In genomic region chr14:55626131-55626530, GRCh38 we compare ENCODE assay signal across 20 cellular contexts.
"Had no signal": no experiment of that assay in that cellular context is flagged by ENCODE, and none has a peak within 500 bp of the region (broad histone marks: within the 10 kb centered on the region; RNA-seq: fewer than 3 reads in every experiment).

No MANE protein-coding gene starts in this region.

- DNase-seq: activated CD4-positive, alpha-beta T cell treated with anti-CD3 and anti-CD28 coated beads for 1 hour; activated CD4-positive, alpha-beta T cell treated with anti-CD3 and anti-CD28 coated beads, Interleukin-2, amount 50 U/mL, for 4 hours; activated effector memory CD4-positive, alpha-beta T cell treated with anti-CD3 and anti-CD28 coated beads, Interleukin-2, amount 50 U/mL, for 16 hours; activated T-cell treated with anti-CD3 and anti-CD28 coated beads, Interleukin-2, amount 50 U/mL, for 1 hour; anterior cingulate cortex; hippocampal formation; left lung; mesendoderm; occipital lobe; sigmoid colon; SK-N-SH; stimulated activated CD4-positive, alpha-beta T cell treated with anti-CD3 and anti-CD28 coated beads, Interleukin-1b, Interleukin-23, amount 100 ng/mL, for 48 hours; stimulated activated naive CD4-positive, alpha-beta T cell; T-helper 1 cell; T1000; tibial artery had no signal

- H3K27ac ChIP-seq: left lung, prostate gland, sigmoid colon had no signal

- H3K9me3 Mint-ChIP-seq: natural killer cell treated with Interleukin-12 subunit alpha and Interleukin-12 subunit beta and Interleukin-15 and Interleukin-18, amount 100 ng/mL, for 72 hours had no signal

- H3K9me3 ChIP-seq: left lung, prostate gland, sigmoid colon, SK-N-SH, tibial artery had no signal

- H3K27me3 ChIP-seq: left lung, sigmoid colon, tibial artery had no signal

- H3K4me3 Mint-ChIP-seq: activated naive CD8-positive, alpha-beta T cell; natural killer cell treated with Interleukin-12 subunit alpha and Interleukin-12 subunit beta and Interleukin-15 and Interleukin-18, amount 100 ng/mL, for 72 hours had no signal

- H3K4me1 ChIP-seq: left lung, prostate gland, sigmoid colon had no signal

- H3K4me3 ChIP-seq: left lung, prostate gland, sigmoid colon, tibial artery had no signal

- H3K27ac Mint-ChIP-seq: activated naive CD8-positive, alpha-beta T cell; natural killer cell treated with Interleukin-12 subunit alpha and Interleukin-12 subunit beta and Interleukin-15 and Interleukin-18, amount 100 ng/mL, for 72 hours had no signal

- ATAC-seq: esophagus mucosa; left lung; natural killer cell treated with Interleukin-12 subunit alpha and Interleukin-12 subunit beta and Interleukin-15 and Interleukin-18, amount 100 ng/mL, for 72 hours had no signal

- H3K36me3 ChIP-seq: prostate gland had no signal

- H3K4me2 ChIP-seq: SK-N-SH had no signal

- H3K27me3 Mint-ChIP-seq: activated naive CD8-positive, alpha-beta T cell; natural killer cell treated with Interleukin-12 subunit alpha and Interleukin-12 subunit beta and Interleukin-15 and Interleukin-18, amount 100 ng/mL, for 72 hours had no signal
